In genomic region chr3:182303169-182303568, GRCh38 we compare ENCODE assay signal across 14 cellular contexts.
"Had no signal": no experiment of that assay in that cellular context is flagged by ENCODE, and none has a peak within 500 bp of the region (broad histone marks: within the 10 kb centered on the region; RNA-seq: fewer than 3 reads in every experiment).

No MANE protein-coding gene starts in this region.

- H3K27ac ChIP-seq: foreskin keratinocyte, heart right ventricle, left lung, thoracic aorta, vagina had no signal

- DNase-seq: activated CD4-positive, alpha-beta T cell treated with anti-CD3 and anti-CD28 coated beads for 48 hours; activated naive CD4-positive, alpha-beta T cell treated with Interleukin-2 at 50 U/mL for 16 hours; activated naive CD8-positive, alpha-beta T cell treated with anti-CD3 and anti-CD28 coated beads, Interleukin-2, amount 50 U/mL, for 24 hours; foreskin keratinocyte; heart right ventricle; left lung; mesenchymal stem cell; nephron progenitor cell; stimulated activated CD4-positive, alpha-beta T cell treated with anti-CD3 and anti-CD28 coated beads, Interleukin-4, amount 100 ng/mL, for 1 hour; stimulated activated CD8-positive, alpha-beta memory T cell treated with anti-CD3 and anti-CD28 coated beads, Interleukin-4, amount 100 ng/mL, for 48 hours; stimulated activated naive CD8-positive, alpha-beta T cell treated with anti-CD3 and anti-CD28 coated beads, Interleukin-15, Interleukin-2, amounts not matched to agents 100 U/mL and 50 U/mL, for 24 hours; T1000 had no signal

- H3K9me3 ChIP-seq: heart right ventricle, left lung, thoracic aorta, vagina had no signal

- H3K4me3 ChIP-seq: heart right ventricle, left lung, thoracic aorta, vagina had no signal

- H3K36me3 ChIP-seq: heart right ventricle, left lung, thoracic aorta, vagina had no signal

- H3K27me3 ChIP-seq: foreskin keratinocyte, heart right ventricle, left lung, vagina had no signal

- H3K4me1 ChIP-seq: foreskin keratinocyte, heart right ventricle, left lung, vagina had no signal
